Comparison of ENCODE assay signal across 10 cellular contexts in genomic region chr4:143355540-143356217, GRCh38. TPM values are rescaled to one million over a fixed set of nuclear protein-coding genes. Genes with fewer than 3 reads are reported as not detected.
A peak's percentile ranks its signal among the peaks of the same experiment; 100 is the strongest.
DNase-seq lines count a peak whose midpoint lies in the region; ATAC-seq and TF ChIP-seq lines count a peak whose summit lies in the region.
"Had no signal": no experiment of that assay in that cellular context is flagged by ENCODE, and none has a peak within 500 bp of the region (broad histone marks: within the 10 kb centered on the region; RNA-seq: fewer than 3 reads in every experiment).

No MANE protein-coding gene starts in this region.

- H3K27ac ChIP-seq in HUES48 (ENCODE audit: low read depth, low read length) (peak overlapping the region; percentile 34), testis (peak overlapping the region; percentile 54 to 68)

- no peaks in the 10 kb centered on the region for H3K27me3 ChIP-seq in HUES48 (ENCODE audit: control insufficient read depth, insufficient read depth, low read length)
- H3K27me3 ChIP-seq in testis = no peaks in the 10 kb centered on the region

- TF ChIP-seq CTCF in testis (IDR thresholded peaks at IDR 0.05) = no peak

- ATAC-seq in GM21528 (IDR thresholded peaks at IDR 0.05; ENCODE audit: low FRiP score, unreplicated experiment) (no peak), HG02678 (IDR thresholded peaks at IDR 0.05; ENCODE audit: unreplicated experiment) (no peak)
- ATAC-seq: activated naive CD4-positive, alpha-beta T cell treated with anti-CD3 and anti-CD28 coated beads, Interleukin-2, amount 50 U/mL, for 72 hours had no signal

- TF ChIP-seq POLR2A in testis (IDR thresholded peaks at IDR 0.05) = no peak

- H3K4me1 ChIP-seq in HUES48 (ENCODE audit: control insufficient read depth, insufficient read depth, low read length) = peaks cover 77% of the 10 kb centered on the region
- peaks cover 76% of the 10 kb centered on the region for H3K4me1 ChIP-seq in testis

- intact Hi-C loops in testis (cut with DNase I; ENCODE audit: low total_unique reads) = no loop called here

- no peaks in the 10 kb centered on the region for H3K9me3 ChIP-seq in HUES48 (ENCODE audit: control insufficient read depth, insufficient read depth, low read length)
- H3K9me3 ChIP-seq in testis = no peaks in the 10 kb centered on the region

- H3K4me3 ChIP-seq in HUES48 (ENCODE audit: low read depth, low read length) = peak overlapping the region; percentile 28
- H3K4me3 ChIP-seq in testis = no peak overlapping the region

- H3K9ac ChIP-seq in HUES48 (ENCODE audit: low read depth, low read length) = peak overlapping the region; percentile 5; the same call in 1 of the 2 replicates

- DNase-seq in astrocyte of the hippocampus (ENCODE audit: low read depth, low spot score) = peak; percentile 38
- peak; percentile 40 for DNase-seq in iris pigment epithelial cell (ENCODE audit: low read depth)
- DNase-seq in testis = no peak
- no peak for DNase-seq in NCI-H1694 (lab: John Stamatoyannopoulos, UW)
- no peak for DNase-seq in stimulated activated CD4-positive, alpha-beta T cell treated with anti-CD3 and anti-CD28 coated beads, Interleukin-15, amount 100 ng/mL, for 24 hours
- DNase-seq: hypothalamus had no signal

- 70 to 74% methylated on average over 6 of the region's 6 CpGs for WGBS in testis, 2 donors

- H3K36me3 ChIP-seq in HUES48 (ENCODE audit: control insufficient read depth, insufficient read depth, low read length) (no peaks in the 10 kb centered on the region), testis (ENCODE audit: low read depth, missing control alignments) (no peaks in the 10 kb centered on the region)

RNA-seq across cellular contexts. Expression of gene GAB1, which starts 19.0 kb away (rescaled TPM):
- 10 to 100 TPM; 61.3 to 64.5 TPM for total RNA-seq in testis
- polyA plus RNA-seq in testis (ENCODE audit: insufficient read depth, low read depth, low replicate concordance) = 19.7 TPM

Comparison
In these comparisons a context has a peak if more than half of its experiments do, and no peak if none do; other contexts are left out.
1. DNase-seq: peak in astrocyte of the hippocampus (single experiment) and iris pigment epithelial cell (single experiment); none in testis (single experiment), NCI-H1694 (single experiment) and stimulated activated CD4-positive, alpha-beta T cell treated with anti-CD3 and anti-CD28 coated beads, Interleukin-15, amount 100 ng/mL, for 24 hours (single experiment).